ENCODE assay signal across 13 cellular contexts in genomic region chr6:155419161-155419560, GRCh38. TPM values are rescaled to one million over a fixed set of nuclear protein-coding genes. Genes with fewer than 3 reads are reported as not detected.
DNase-seq lines count a peak whose midpoint lies in the region; ATAC-seq, FAIRE-seq and TF ChIP-seq lines count a peak whose summit lies in the region.
"Had no signal": no experiment of that assay in that cellular context is flagged by ENCODE, and none has a peak within 500 bp of the region (broad histone marks: within the 10 kb centered on the region; RNA-seq: fewer than 3 reads in every experiment).

No MANE protein-coding gene starts in this region.

- H2AFZ ChIP-seq in astrocyte (ENCODE audit: low read depth, low read length) = no peak overlapping the region
- peak overlapping the region; percentile 38 for H2AFZ ChIP-seq in smooth muscle cell (ENCODE audit: low read depth)

- peak overlapping the region; percentile 63 for H3K4me3 Mint-ChIP-seq in activated T-cell treated with anti-CD3 and anti-CD28 coated beads, Interleukin-2, amount 50 U/mL, for 24 hours
- H3K4me3 Mint-ChIP-seq in astrocyte (ENCODE audit: unreplicated experiment) = no peak overlapping the region

- no peaks in the 10 kb centered on the region for H3K36me3 Mint-ChIP-seq in activated T-cell treated with anti-CD3 and anti-CD28 coated beads, Interleukin-2, amount 50 U/mL, for 24 hours (ENCODE audit: low read depth)
- no peaks in the 10 kb centered on the region for H3K36me3 Mint-ChIP-seq in astrocyte (ENCODE audit: low read depth, unreplicated experiment)

- H3K9ac ChIP-seq in astrocyte (ENCODE audit: low read length) (peak overlapping the region; percentile 6), smooth muscle cell (ENCODE audit: low read depth) (no peak overlapping the region)

- H3K4me1 Mint-ChIP-seq in activated T-cell treated with anti-CD3 and anti-CD28 coated beads, Interleukin-2, amount 50 U/mL, for 24 hours (ENCODE audit: low read depth) = peaks cover 53% of the 10 kb centered on the region
- H3K4me1 Mint-ChIP-seq in astrocyte (ENCODE audit: low read depth, unreplicated experiment) = peaks cover 16% of the 10 kb centered on the region

- H3K79me2 ChIP-seq in astrocyte (ENCODE audit: insufficient read depth, low read length) = no peaks in the 10 kb centered on the region
- no peaks in the 10 kb centered on the region for H3K79me2 ChIP-seq in smooth muscle cell (ENCODE audit: low read depth)

- H3F3A ChIP-seq in smooth muscle cell (ENCODE audit: low read depth) = no peaks in the 10 kb centered on the region

- H3K4me3 ChIP-seq in astrocyte (ENCODE audit: insufficient read depth, low read depth, low read length) = no peak overlapping the region
- no peak overlapping the region for H3K4me3 ChIP-seq in smooth muscle cell
- H3K4me3 ChIP-seq: body of pancreas had no signal

- ATAC-seq in HG02973 (IDR thresholded peaks at IDR 0.05; ENCODE audit: unreplicated experiment) = no peak

- H3K27ac ChIP-seq in astrocyte (ENCODE audit: low read depth, low read length) = no peak overlapping the region
- peak overlapping the region; percentile 52 for H3K27ac ChIP-seq in smooth muscle cell (ENCODE audit: low read depth)

- H3K9me3 Mint-ChIP-seq in activated T-cell treated with anti-CD3 and anti-CD28 coated beads, Interleukin-2, amount 50 U/mL, for 24 hours = no peaks in the 10 kb centered on the region
- no peaks in the 10 kb centered on the region for H3K9me3 Mint-ChIP-seq in astrocyte (ENCODE audit: unreplicated experiment)

- no peaks in the 10 kb centered on the region for H3K9me3 ChIP-seq in astrocyte (ENCODE audit: insufficient read depth, low read depth, low read length)
- H3K9me3 ChIP-seq in smooth muscle cell (replicated peaks; ENCODE audit: low read depth) = no peaks in the 10 kb centered on the region
- H3K9me3 ChIP-seq: body of pancreas had no signal

- H3K27me3 Mint-ChIP-seq in activated T-cell treated with anti-CD3 and anti-CD28 coated beads, Interleukin-2, amount 50 U/mL, for 24 hours = no peaks in the 10 kb centered on the region
- H3K27me3 Mint-ChIP-seq in astrocyte (ENCODE audit: low read depth, unreplicated experiment) = no peaks in the 10 kb centered on the region

- DNase-seq in activated T-cell treated with anti-CD3 and anti-CD28 coated beads, Interleukin-2, amount 50 U/mL, for 24 hours = no peak
- DNase-seq in activated T-cell treated with anti-CD3 and anti-CD28 coated beads for 4 hours (no peak), NAMALWA (ENCODE audit: low spot score) (peak; percentile 9), astrocyte (ENCODE audit: low read depth) (peak; percentile 31), smooth muscle cell (lab: John Stamatoyannopoulos, UW; ENCODE audit: unreplicated experiment) (no peak), DMS153 (lab: John Stamatoyannopoulos, UW) (no peak), GM12891 (ENCODE audit: insufficient read length, low spot score) (no peak)
- DNase-seq: body of pancreas, erythroblast, H7, SHP77 had no signal

- FAIRE-seq in astrocyte (lab: Jason Lieb, UNC) (no peak), GM12891 (lab: Jason Lieb, UNC) (no peak)

- H3K27me3 ChIP-seq in astrocyte (ENCODE audit: insufficient read depth, low read length) (no peaks in the 10 kb centered on the region), smooth muscle cell (ENCODE audit: low read depth) (no peaks in the 10 kb centered on the region)
- H3K27me3 ChIP-seq: body of pancreas had no signal

- H3K4me1 ChIP-seq in astrocyte (ENCODE audit: insufficient read depth, low read length) (peaks cover 12% of the 10 kb centered on the region), smooth muscle cell (ENCODE audit: low read depth) (peaks cover 17% of the 10 kb centered on the region)

- WGBS in smooth muscle cell (ENCODE audit: low lambda C conversion rate) = 60% methylated on average over 4 of the region's 4 CpGs

- H3K4me2 ChIP-seq in astrocyte (ENCODE audit: low read length) = peak overlapping the region; percentile 69
- peak overlapping the region; percentile 62 for H3K4me2 ChIP-seq in smooth muscle cell

- TF ChIP-seq POLR2A in GM12891 (IDR thresholded peaks at IDR 0.05; ENCODE audit: low read depth, low read length) = no peak

- peak overlapping the region; percentile 99 for H3K27ac Mint-ChIP-seq in activated T-cell treated with anti-CD3 and anti-CD28 coated beads, Interleukin-2, amount 50 U/mL, for 24 hours
- no peak overlapping the region for H3K27ac Mint-ChIP-seq in astrocyte (ENCODE audit: unreplicated experiment)

- TF ChIP-seq CTCF in astrocyte (IDR thresholded peaks at IDR 0.05; ENCODE audit: insufficient read depth, low read depth, low read length) = no peak
- no peak for TF ChIP-seq CTCF in smooth muscle cell (IDR thresholded peaks at IDR 0.05; ENCODE audit: borderline replicate concordance, insufficient read depth, poor library complexity, severe bottlenecking)

- no peaks in the 10 kb centered on the region for H3K36me3 ChIP-seq in astrocyte (ENCODE audit: insufficient read depth, low read length)
- H3K36me3 ChIP-seq in smooth muscle cell (ENCODE audit: low read depth) = no peaks in the 10 kb centered on the region

- H4K20me1 ChIP-seq in astrocyte (ENCODE audit: insufficient read depth, low read length) (no peaks in the 10 kb centered on the region), smooth muscle cell (ENCODE audit: low read depth) (no peaks in the 10 kb centered on the region)

TF ChIP-seq in GM12891, 5 proteins besides CTCF, POLR2A, EP300 and RAD21:
- TF ChIP-seq POU2F2 (IDR thresholded peaks at IDR 0.05; ENCODE audit: low read depth, low read length) (no peak), PAX5 (IDR thresholded peaks at IDR 0.05; ENCODE audit: insufficient read depth, low read length, severe bottlenecking) (no peak)

RNA-seq across cellular contexts. Expression of gene NOX3, which starts 36.5 kb away (rescaled TPM):
- total RNA-seq in astrocyte (0.30 TPM in 1 of 2 replicates, not detected in the other), smooth muscle cell (not detected in 2 replicates)
- not detected in 2 replicates for polyA plus RNA-seq in smooth muscle cell
- polyA plus RNA-seq in GM12891 (2012; ENCODE audit: low read depth, missing spikeins) = not detected
- total RNA-seq: body of pancreas, H7 had no signal
- polyA plus RNA-seq: AG04450 had no signal

Comparison
In these comparisons a context has a peak if more than half of its experiments do, and no peak if none do; other contexts are left out.
1. DNase-seq: peak in NAMALWA (single experiment) and astrocyte (single experiment); none in activated T-cell treated with anti-CD3 and anti-CD28 coated beads, Interleukin-2, amount 50 U/mL, for 24 hours (single experiment), activated T-cell treated with anti-CD3 and anti-CD28 coated beads for 4 hours (single experiment), smooth muscle cell (single experiment), DMS153 (single experiment) and GM12891 (single experiment).